ENCODE assay signal across 2 cellular contexts in the genomic region with DNA sequence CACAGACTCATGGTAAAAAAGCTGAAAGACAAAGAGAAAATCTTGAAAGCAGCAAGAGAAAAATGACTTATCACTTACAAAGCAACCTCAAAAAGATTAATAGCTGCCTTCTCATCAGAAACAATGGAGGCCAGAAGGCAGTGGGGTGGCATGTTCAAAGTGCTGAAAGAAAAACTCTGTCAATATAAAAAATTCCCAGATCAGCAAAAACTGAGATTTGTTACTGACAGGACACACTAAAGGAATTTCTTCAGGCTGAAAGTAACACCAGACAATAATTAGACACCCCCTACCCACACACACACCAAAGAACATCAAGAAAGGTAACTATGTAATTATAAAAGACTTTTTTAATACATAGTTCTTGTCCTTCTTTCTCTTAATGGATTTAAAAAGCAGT.
TF ChIP-seq lines count a peak whose summit lies in the region.

No MANE protein-coding gene starts in this region.

TF ChIP-seq in HepG2, 621 proteins besides CTCF, POLR2A, EP300 and RAD21 (continued from another document):
- TF ChIP-seq, protein P1, sequence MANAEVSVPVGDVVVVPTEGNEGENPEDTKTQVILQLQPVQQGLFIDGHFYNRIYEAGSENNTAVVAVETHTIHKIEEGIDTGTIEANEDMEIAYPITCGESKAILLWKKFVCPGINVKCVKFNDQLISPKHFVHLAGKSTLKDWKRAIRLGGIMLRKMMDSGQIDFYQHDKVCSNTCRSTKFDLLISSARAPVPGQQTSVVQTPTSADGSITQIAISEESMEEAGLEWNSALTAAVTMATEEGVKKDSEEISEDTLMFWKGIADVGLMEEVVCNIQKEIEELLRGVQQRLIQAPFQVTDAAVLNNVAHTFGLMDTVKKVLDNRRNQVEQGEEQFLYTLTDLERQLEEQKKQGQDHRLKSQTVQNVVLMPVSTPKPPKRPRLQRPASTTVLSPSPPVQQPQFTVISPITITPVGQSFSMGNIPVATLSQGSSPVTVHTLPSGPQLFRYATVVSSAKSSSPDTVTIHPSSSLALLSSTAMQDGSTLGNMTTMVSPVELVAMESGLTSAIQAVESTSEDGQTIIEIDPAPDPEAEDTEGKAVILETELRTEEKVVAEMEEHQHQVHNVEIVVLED (CRISPR knock-in tag; IDR thresholded peaks at IDR 0.05; ENCODE audit: borderline replicate concordance), result no peak
- no peak for TF ChIP-seq ZNF589 (CRISPR knock-in tag; conservative IDR thresholded peaks at IDR 0.05)
- TF ChIP-seq ZNF878 (CRISPR knock-in tag; IDR thresholded peaks at IDR 0.05), result no peak
- TF ChIP-seq, protein P2, sequence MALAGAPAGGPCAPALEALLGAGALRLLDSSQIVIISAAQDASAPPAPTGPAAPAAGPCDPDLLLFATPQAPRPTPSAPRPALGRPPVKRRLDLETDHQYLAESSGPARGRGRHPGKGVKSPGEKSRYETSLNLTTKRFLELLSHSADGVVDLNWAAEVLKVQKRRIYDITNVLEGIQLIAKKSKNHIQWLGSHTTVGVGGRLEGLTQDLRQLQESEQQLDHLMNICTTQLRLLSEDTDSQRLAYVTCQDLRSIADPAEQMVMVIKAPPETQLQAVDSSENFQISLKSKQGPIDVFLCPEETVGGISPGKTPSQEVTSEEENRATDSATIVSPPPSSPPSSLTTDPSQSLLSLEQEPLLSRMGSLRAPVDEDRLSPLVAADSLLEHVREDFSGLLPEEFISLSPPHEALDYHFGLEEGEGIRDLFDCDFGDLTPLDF (CRISPR knock-in tag; IDR thresholded peaks at IDR 0.05), result no peak

TF ChIP-seq in K562, 482 proteins besides CTCF, POLR2A, EP300 and RAD21 (continued from another document):
- TF ChIP-seq, protein P3, sequence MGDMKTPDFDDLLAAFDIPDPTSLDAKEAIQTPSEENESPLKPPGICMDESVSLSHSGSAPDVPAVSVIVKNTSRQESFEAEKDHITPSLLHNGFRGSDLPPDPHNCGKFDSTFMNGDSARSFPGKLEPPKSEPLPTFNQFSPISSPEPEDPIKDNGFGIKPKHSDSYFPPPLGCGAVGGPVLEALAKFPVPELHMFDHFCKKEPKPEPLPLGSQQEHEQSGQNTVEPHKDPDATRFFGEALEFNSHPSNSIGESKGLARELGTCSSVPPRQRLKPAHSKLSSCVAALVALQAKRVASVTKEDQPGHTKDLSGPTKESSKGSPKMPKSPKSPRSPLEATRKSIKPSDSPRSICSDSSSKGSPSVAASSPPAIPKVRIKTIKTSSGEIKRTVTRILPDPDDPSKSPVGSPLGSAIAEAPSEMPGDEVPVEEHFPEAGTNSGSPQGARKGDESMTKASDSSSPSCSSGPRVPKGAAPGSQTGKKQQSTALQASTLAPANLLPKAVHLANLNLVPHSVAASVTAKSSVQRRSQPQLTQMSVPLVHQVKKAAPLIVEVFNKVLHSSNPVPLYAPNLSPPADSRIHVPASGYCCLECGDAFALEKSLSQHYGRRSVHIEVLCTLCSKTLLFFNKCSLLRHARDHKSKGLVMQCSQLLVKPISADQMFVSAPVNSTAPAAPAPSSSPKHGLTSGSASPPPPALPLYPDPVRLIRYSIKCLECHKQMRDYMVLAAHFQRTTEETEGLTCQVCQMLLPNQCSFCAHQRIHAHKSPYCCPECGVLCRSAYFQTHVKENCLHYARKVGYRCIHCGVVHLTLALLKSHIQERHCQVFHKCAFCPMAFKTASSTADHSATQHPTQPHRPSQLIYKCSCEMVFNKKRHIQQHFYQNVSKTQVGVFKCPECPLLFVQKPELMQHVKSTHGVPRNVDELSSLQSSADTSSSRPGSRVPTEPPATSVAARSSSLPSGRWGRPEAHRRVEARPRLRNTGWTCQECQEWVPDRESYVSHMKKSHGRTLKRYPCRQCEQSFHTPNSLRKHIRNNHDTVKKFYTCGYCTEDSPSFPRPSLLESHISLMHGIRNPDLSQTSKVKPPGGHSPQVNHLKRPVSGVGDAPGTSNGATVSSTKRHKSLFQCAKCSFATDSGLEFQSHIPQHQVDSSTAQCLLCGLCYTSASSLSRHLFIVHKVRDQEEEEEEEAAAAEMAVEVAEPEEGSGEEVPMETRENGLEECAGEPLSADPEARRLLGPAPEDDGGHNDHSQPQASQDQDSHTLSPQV (IDR thresholded peaks at IDR 0.05), result no peak
- TF ChIP-seq, protein P4, sequence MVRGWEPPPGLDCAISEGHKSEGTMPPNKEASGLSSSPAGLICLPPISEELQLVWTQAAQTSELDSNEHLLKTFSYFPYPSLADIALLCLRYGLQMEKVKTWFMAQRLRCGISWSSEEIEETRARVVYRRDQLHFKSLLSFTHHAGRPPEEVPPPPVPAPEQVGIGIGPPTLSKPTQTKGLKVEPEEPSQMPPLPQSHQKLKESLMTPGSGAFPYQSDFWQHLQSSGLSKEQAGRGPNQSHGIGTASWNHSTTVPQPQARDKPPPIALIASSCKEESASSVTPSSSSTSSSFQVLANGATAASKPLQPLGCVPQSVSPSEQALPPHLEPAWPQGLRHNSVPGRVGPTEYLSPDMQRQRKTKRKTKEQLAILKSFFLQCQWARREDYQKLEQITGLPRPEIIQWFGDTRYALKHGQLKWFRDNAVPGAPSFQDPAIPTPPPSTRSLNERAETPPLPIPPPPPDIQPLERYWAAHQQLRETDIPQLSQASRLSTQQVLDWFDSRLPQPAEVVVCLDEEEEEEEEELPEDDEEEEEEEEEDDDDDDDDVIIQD (CRISPR knock-in tag; IDR thresholded peaks at IDR 0.05), result no peak
- no peak for TF ChIP-seq ATF7 (IDR thresholded peaks at IDR 0.05)
- no peak for TF ChIP-seq ZNF184 (CRISPR knock-in tag; IDR thresholded peaks at IDR 0.05)
- TF ChIP-seq, protein P5, sequence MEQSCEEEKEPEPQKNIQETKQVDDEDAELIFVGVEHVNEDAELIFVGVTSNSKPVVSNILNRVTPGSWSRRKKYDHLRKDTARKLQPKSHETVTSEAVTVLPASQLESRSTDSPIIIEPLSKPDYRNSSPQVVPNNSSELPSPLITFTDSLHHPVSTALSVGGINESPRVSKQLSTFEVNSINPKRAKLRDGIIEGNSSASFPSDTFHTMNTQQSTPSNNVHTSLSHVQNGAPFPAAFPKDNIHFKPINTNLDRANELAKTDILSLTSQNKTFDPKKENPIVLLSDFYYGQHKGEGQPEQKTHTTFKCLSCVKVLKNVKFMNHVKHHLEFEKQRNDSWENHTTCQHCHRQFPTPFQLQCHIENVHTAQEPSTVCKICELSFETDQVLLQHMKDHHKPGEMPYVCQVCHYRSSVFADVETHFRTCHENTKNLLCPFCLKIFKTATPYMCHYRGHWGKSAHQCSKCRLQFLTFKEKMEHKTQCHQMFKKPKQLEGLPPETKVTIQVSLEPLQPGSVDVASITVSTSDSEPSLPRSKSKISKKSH (CRISPR knock-in tag; IDR thresholded peaks at IDR 0.05), result no peak
